22 cellular contexts compared by ENCODE assay signal in the genomic region with DNA sequence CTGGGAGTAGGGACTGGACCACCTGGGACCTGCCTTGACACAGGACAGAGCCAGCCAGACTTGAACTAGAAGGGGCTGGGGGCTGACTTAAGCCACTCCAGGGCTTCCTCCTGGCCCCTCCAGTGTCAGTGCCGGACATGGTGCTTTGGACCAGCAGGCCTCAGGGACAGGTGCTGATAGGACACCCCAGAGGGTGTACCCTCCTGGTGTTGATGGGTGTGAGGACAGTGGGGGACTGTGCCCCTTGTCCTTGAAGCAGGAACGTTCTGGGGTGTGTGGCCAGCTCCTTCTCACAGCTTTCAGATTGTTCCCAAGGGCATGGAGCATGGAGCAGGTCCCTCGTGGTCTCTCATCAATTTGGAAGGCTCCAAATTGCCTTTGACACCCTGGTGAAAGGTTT. TPM values are rescaled to one million over a fixed set of nuclear protein-coding genes. Genes with fewer than 3 reads are reported as not detected.
"Had no signal": no experiment of that assay in that cellular context is flagged by ENCODE, and none has a peak within 500 bp of the region (broad histone marks: within the 10 kb centered on the region; RNA-seq: fewer than 3 reads in every experiment).

No MANE protein-coding gene starts in this region.

- H3K4me3 ChIP-seq: ascending aorta, gastroesophageal sphincter, heart left ventricle, lower lobe of right lung, sigmoid colon, transverse colon, uterus had no signal

- H3K27ac ChIP-seq: ascending aorta, heart left ventricle, lower lobe of right lung, neutrophil, parathyroid adenoma, sigmoid colon, transverse colon, uterus had no signal

- FAIRE-seq: endometrium had no signal

- H3K36me3 ChIP-seq: ascending aorta, gastroesophageal sphincter, heart left ventricle, lower lobe of right lung, neutrophil, sigmoid colon, transverse colon, uterus had no signal

- H3K4me1 ChIP-seq: ascending aorta, heart left ventricle, lower lobe of right lung, parathyroid adenoma, sigmoid colon, transverse colon, uterus had no signal

- ATAC-seq: activated CD8-positive, alpha-beta T cell treated with anti-CD3 and anti-CD28 coated beads, Interleukin-2, amount 10 ng/mL, durations not matched to agents 7 days and 5 days; activated T-cell treated with anti-CD3 and anti-CD28 coated beads, Interleukin-2, amount 50 U/mL, for 4 hours; gastroesophageal sphincter; lower lobe of right lung; SK-N-SH treated with all-trans-retinoic acid at 6 μM for 48 hours; stimulated activated effector memory CD8-positive, alpha-beta T cell treated with anti-CD3 and anti-CD28 coated beads, Interleukin-12 subunit alpha, Interleukin-12 subunit beta, amount 100 ng/mL, for 72 hours; T-cell had no signal

- DNase-seq: activated CD4-positive, alpha-beta T cell treated with anti-CD3 and anti-CD28 coated beads, Interleukin-2, amount 10 ng/mL, durations not matched to agents 24 days and 14 days; activated CD8-positive, alpha-beta T cell treated with anti-CD3 and anti-CD28 coated beads, Interleukin-2, amount 10 ng/mL, durations not matched to agents 7 days and 5 days; activated naive CD4-positive, alpha-beta T cell treated with anti-CD3 and anti-CD28 coated beads for 36 hours; activated T-cell treated with anti-CD3 and anti-CD28 coated beads, Interleukin-2, amount 50 U/mL, for 4 hours; erythroblast; heart left ventricle; lower lobe of right lung; natural killer cell; sigmoid colon; stimulated activated CD4-positive, alpha-beta T cell treated with anti-CD3 and anti-CD28 coated beads, Interleukin-4, amount 100 ng/mL, for 24 hours; T-cell; T1000; transverse colon; uterus had no signal

- H3K9ac ChIP-seq: parathyroid adenoma had no signal

- H3K9me3 ChIP-seq: ascending aorta, gastroesophageal sphincter, heart left ventricle, lower lobe of right lung, neutrophil, sigmoid colon, transverse colon, uterus had no signal

RNA-seq across cellular contexts. Expression of gene MAL, which starts 6.8 kb away (rescaled TPM):
- total RNA-seq: ascending aorta, mesenteric fat pad had no signal
